In the genomic region with DNA sequence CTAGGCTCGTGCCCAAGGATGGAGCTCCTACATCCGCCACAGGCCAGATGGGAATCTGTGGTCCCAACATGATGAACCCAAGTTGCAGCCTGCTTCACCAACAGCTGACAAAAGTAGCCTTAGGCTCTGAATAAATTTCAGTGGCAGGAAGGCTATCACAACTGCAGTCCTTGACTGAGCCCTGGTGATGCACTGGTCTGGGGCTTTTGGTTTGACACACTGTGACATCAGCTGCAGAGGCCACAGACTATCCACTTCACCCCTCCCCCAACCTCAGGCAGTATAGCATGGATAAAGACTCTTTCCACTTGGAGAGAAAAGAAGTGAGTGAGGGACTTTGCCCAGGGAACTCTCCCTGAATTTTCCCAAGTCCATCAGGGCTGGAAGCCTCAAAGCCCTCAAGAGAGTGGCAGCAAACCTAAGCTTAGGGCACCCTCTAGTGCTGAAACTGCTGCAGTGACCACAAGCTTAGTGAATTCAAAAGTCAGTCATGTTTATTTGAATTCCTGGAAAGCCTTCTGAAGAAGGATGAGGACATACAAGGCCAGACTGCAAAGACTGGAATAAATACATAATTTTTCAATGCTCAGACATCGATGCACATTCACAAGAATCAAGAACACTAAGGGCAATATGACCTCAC, we compare ENCODE assay signal across 8 cellular contexts.
DNase-seq lines count a peak whose midpoint lies in the region; ATAC-seq lines count a peak whose summit lies in the region.

No MANE protein-coding gene starts in this region.

- no peaks in the 10 kb centered on the region for H3K27me3 ChIP-seq in MG63

- DNase-seq in Caki2 (ENCODE audit: low read depth) (peak; percentile 6), NCI-H82 treated with DMSO at 0.1 percent for 48 hours (lab: John Stamatoyannopoulos, UW; ENCODE audit: unreplicated experiment) (peak; percentile 3), iPS-NIHi11 (ENCODE audit: low spot score) (peak; percentile 10), globus pallidus (ENCODE audit: low spot score) (no peak), MG63 (no peak), pons (ENCODE audit: low spot score) (no peak)

- no peaks in the 10 kb centered on the region for H3K9me3 ChIP-seq in MG63

- no peaks in the 10 kb centered on the region for H3K36me3 ChIP-seq in MG63

- ATAC-seq in GM19438 (IDR thresholded peaks at IDR 0.05; ENCODE audit: low read depth, unreplicated experiment): peak; percentile 75
- ATAC-seq in HG03565 (IDR thresholded peaks at IDR 0.05; ENCODE audit: unreplicated experiment): no peak

- H3K4me3 ChIP-seq in MG63: no peak overlapping the region

- in situ Hi-C loops in Caki2 (cut with HindIII; ENCODE audit: low pct_unique_long_range_greater_than_20kb, low sequenced_read_pairs): no loop called here

Comparison
In these comparisons a context has a peak if more than half of its experiments do, and no peak if none do; other contexts are left out.
1. DNase-seq: peak in Caki2 (single experiment), NCI-H82 treated with DMSO at 0.1 percent for 48 hours (single experiment) and iPS-NIHi11 (single experiment); none in globus pallidus (single experiment), MG63 (single experiment) and pons (single experiment).